Comparison of ENCODE assay signal across 17 cellular contexts in genomic region chr9:107423540-107423939, GRCh38.
DNase-seq lines count a peak whose midpoint lies in the region; ATAC-seq, FAIRE-seq and TF ChIP-seq lines count a peak whose summit lies in the region.
"Had no signal": no experiment of that assay in that cellular context is flagged by ENCODE, and none has a peak within 500 bp of the region (broad histone marks: within the 10 kb centered on the region; RNA-seq: fewer than 3 reads in every experiment).

No MANE protein-coding gene starts in this region.

- 0 out of 2 replicates have a peak overlapping the region, but pooled peaks have one; percentile 14 for H3K27ac ChIP-seq in C4-2B
- no peak overlapping the region for H3K27ac ChIP-seq in H1 (ENCODE audit: low read depth, low read length)
- peak overlapping the region; percentile 60 for H3K27ac ChIP-seq in suprapubic skin
- H3K27ac ChIP-seq: BLaER1 treated with 17β-estradiol and CSF1 and Interleukin-3, amounts not matched to agents 10 nM and 100 nM had no signal

- no peak overlapping the region for H3K14ac ChIP-seq in H1 (ENCODE audit: insufficient read length)

- H2BK20ac ChIP-seq in H1 (ENCODE audit: low read length), result no peak overlapping the region

- H3K36me3 ChIP-seq in H1 (ENCODE audit: control insufficient read depth in 2 of 4, insufficient read depth in 4 of 4, low read length in 3 of 4) (no peaks in the 10 kb centered on the region), suprapubic skin (no peaks in the 10 kb centered on the region)
- H3K36me3 ChIP-seq: BLaER1 treated with 17β-estradiol and CSF1 and Interleukin-3, amounts not matched to agents 10 nM and 100 nM had no signal

- no peak for TF ChIP-seq RAD21 in H1 (IDR thresholded peaks at IDR 0.05 in 1 of 2, conservative IDR thresholded peaks at IDR 0.05 in 1 of 2; ENCODE audit: low read depth in 2 of 2, low read length in 2 of 2)

- peak overlapping the region; percentile 92; the same call in 1 of the 2 replicates for H2BK15ac ChIP-seq in H1 (ENCODE audit: low read length)

- H3K18ac ChIP-seq in H1 (ENCODE audit: extremely low read depth, low read length), result no peak overlapping the region

- no peak overlapping the region for H3K56ac ChIP-seq in H1 (replicated peaks; ENCODE audit: insufficient read length, low read depth, low read length)

- H4K20me1 ChIP-seq in H1 (replicated peaks in 1 of 2; ENCODE audit: control insufficient read depth in 1 of 2, insufficient read depth in 2 of 2, low read length in 2 of 2), result no peaks in the 10 kb centered on the region
- H4K20me1 ChIP-seq: BLaER1 treated with 17β-estradiol and CSF1 and Interleukin-3, amounts not matched to agents 10 nM and 100 nM had no signal

- WGBS in H1 (ENCODE audit: extremely low coverage in 1 of 2, insufficient coverage in 1 of 2, insufficient read length in 1 of 2, insufficient replicate concordance in 2 of 2, low coverage in 1 of 2, low lambda C conversion rate in 2 of 2, missing lambda C conversion rate in 1 of 2), 2 experiments, result 93% methylated on average over 5 of the region's 6 CpGs; no CpG with 5 or more reads in 1 of the 2 experiments
- WGBS in suprapubic skin, result 80% methylated on average over 6 of the region's 6 CpGs

- H3K4ac ChIP-seq in H1 (replicated peaks; ENCODE audit: insufficient read length, low read depth, low read length), result no peak overlapping the region

- no peaks in the 10 kb centered on the region for H3K79me1 ChIP-seq in H1 (ENCODE audit: low read depth, low read length)

- DNase-seq in NCI-H345 treated with DMSO at 0.1 percent for 48 hours (lab: John Stamatoyannopoulos, UW; ENCODE audit: unreplicated experiment) (peak; percentile 5), NCI-H345 (lab: John Stamatoyannopoulos, UW) (no peak), H1 (ENCODE audit: low read depth in 1 of 2, low spot score in 2 of 2) (no peak), suprapubic skin (ENCODE audit: low spot score in 2 of 2) (no peak), NOMO-1 treated with DMSO at 0.1 percent for 48 hours (lab: John Stamatoyannopoulos, UW; ENCODE audit: unreplicated experiment) (no peak)
- DNase-seq: ACHN; CD4-positive, alpha-beta T cell; DND-41; GDM1 had no signal

- no peak overlapping the region for H3K4me2 ChIP-seq in H1 (ENCODE audit: insufficient read depth in 1 of 2, low read depth in 2 of 2, low read length in 2 of 2)
- H3K4me2 ChIP-seq: BLaER1 treated with 17β-estradiol and CSF1 and Interleukin-3, amounts not matched to agents 10 nM and 100 nM had no signal

- no peak overlapping the region for H2BK120ac ChIP-seq in H1 (replicated peaks; ENCODE audit: low read depth, low read length)

- H4K91ac ChIP-seq in H1 (replicated peaks; ENCODE audit: insufficient read length, low read length), result no peak overlapping the region

- H3K9me3 ChIP-seq in H1 (ENCODE audit: insufficient read depth in 2 of 2, low read depth in 1 of 2, low read length in 1 of 2), result no peaks in the 10 kb centered on the region
- no peaks in the 10 kb centered on the region for H3K9me3 ChIP-seq in suprapubic skin

- no peak overlapping the region for H2BK5ac ChIP-seq in H1 (ENCODE audit: low read depth, low read length)

- H3K27me3 ChIP-seq in H1 (replicated peaks in 1 of 4; ENCODE audit: control insufficient read depth in 3 of 4, extremely low read depth in 1 of 4, insufficient read depth in 3 of 4, low read length in 3 of 4), result peaks cover 0 to 8% (median 7%) of the 10 kb centered on the region in 4 experiments; a peak in 3 of 7 replicates
- no peaks in the 10 kb centered on the region for H3K27me3 ChIP-seq in suprapubic skin
- H3K27me3 ChIP-seq: BLaER1 treated with 17β-estradiol and CSF1 and Interleukin-3, amounts not matched to agents 10 nM and 100 nM had no signal

- TF ChIP-seq POLR2A in H1 (IDR thresholded peaks at IDR 0.05; ENCODE audit: control extremely low read depth in 1 of 2, low read depth in 2 of 2, low read length in 2 of 2) (no peak), suprapubic skin (IDR thresholded peaks at IDR 0.05) (no peak)

- no peak overlapping the region for H4K5ac ChIP-seq in H1 (ENCODE audit: insufficient read length, low read depth, low read length)

- no peak overlapping the region for H3K23ac ChIP-seq in H1 (ENCODE audit: insufficient read length)

- H2AK5ac ChIP-seq in H1 (ENCODE audit: low read depth, low read length), result no peak overlapping the region

- no peak overlapping the region for H3K9ac ChIP-seq in H1 (replicated peaks in 1 of 4; ENCODE audit: extremely low read depth in 1 of 4, low read depth in 3 of 4, low read length in 3 of 4)
- H3K9ac ChIP-seq: BLaER1 treated with 17β-estradiol and CSF1 and Interleukin-3, amounts not matched to agents 10 nM and 100 nM had no signal

- H4K8ac ChIP-seq in H1 (ENCODE audit: extremely low read depth, insufficient read depth, low read length), result no peak overlapping the region

- no peaks in the 10 kb centered on the region; a peak in 1 of 7 replicates for H3K4me1 ChIP-seq in H1 (replicated peaks in 1 of 4; ENCODE audit: control insufficient read depth in 3 of 4, insufficient read depth in 4 of 4, low read length in 3 of 4)
- H3K4me1 ChIP-seq in suprapubic skin, result peaks cover 42% of the 10 kb centered on the region
- H3K4me1 ChIP-seq: BLaER1 treated with 17β-estradiol and CSF1 and Interleukin-3, amounts not matched to agents 10 nM and 100 nM had no signal

- no peak overlapping the region for H2AFZ ChIP-seq in H1 (ENCODE audit: low read length)

- no peak for FAIRE-seq in H1 (lab: Jason Lieb, UNC)
- FAIRE-seq: GM12892, H54, HepG2, HTR-8/SVneo had no signal

- TF ChIP-seq CTCF in C4-2B (conservative IDR thresholded peaks at IDR 0.05), result no peak
- no peak for TF ChIP-seq CTCF in H1 (IDR thresholded peaks at IDR 0.05; ENCODE audit: control extremely low read depth in 1 of 3, insufficient read depth in 1 of 3, low read depth in 1 of 3, low read length in 3 of 3)
- no peak for TF ChIP-seq CTCF in suprapubic skin (IDR thresholded peaks at IDR 0.05)

- TF ChIP-seq EP300 in H1 (IDR thresholded peaks at IDR 0.05; ENCODE audit: borderline replicate concordance in 1 of 2, low read depth in 2 of 2, low read length in 2 of 2), result no peak
- TF ChIP-seq EP300 in suprapubic skin (IDR thresholded peaks at IDR 0.05), result no peak

- no peaks in the 10 kb centered on the region for H3K23me2 ChIP-seq in H1 (ENCODE audit: low read depth, low read length)

- CTCF ChIA-PET in H1 (lab: Charles Lee; ENCODE audit: partially characterized antibody), result interaction anchor here (0.6 to 6.1 kb wide), 29 partner anchors 9 to 1337 kb away, joined by 3 to 50 read pairs (median 9); no protein-coding TSS in a partner anchor

- no peak for ATAC-seq in GM18907 (IDR thresholded peaks at IDR 0.05; ENCODE audit: unreplicated experiment)
- ATAC-seq: HCT116, HepG2 had no signal

- H3K79me2 ChIP-seq in H1 (ENCODE audit: control insufficient read depth in 1 of 2, insufficient read depth in 2 of 2, low read length in 2 of 2), result no peaks in the 10 kb centered on the region

- no peak overlapping the region for H2BK12ac ChIP-seq in H1 (ENCODE audit: low read depth, low read length)

- H3K4me3 ChIP-seq in H1 (ENCODE audit: extremely low read depth in 1 of 4, insufficient read depth in 2 of 4, low read depth in 3 of 4, low read length in 4 of 4), result no peak overlapping the region
- H3K4me3 ChIP-seq in suprapubic skin, result no peak overlapping the region
- H3K4me3 ChIP-seq: BLaER1 treated with 17β-estradiol and CSF1 and Interleukin-3, amounts not matched to agents 10 nM and 100 nM had no signal

- POLR2A ChIA-PET in H1 (lab: Charles Lee; ENCODE audit: partially characterized antibody), result interaction anchor here (0.6 to 1.6 kb wide), 2 partner anchors 64 to 309 kb away, joined by 3 to 4 read pairs; no protein-coding TSS in a partner anchor

TF ChIP-seq in H1, 55 proteins besides CTCF, POLR2A, EP300 and RAD21:
- TF ChIP-seq MAX (IDR thresholded peaks at IDR 0.05), result no peak
